ENCODE assay signal across 20 cellular contexts in the genomic region with DNA sequence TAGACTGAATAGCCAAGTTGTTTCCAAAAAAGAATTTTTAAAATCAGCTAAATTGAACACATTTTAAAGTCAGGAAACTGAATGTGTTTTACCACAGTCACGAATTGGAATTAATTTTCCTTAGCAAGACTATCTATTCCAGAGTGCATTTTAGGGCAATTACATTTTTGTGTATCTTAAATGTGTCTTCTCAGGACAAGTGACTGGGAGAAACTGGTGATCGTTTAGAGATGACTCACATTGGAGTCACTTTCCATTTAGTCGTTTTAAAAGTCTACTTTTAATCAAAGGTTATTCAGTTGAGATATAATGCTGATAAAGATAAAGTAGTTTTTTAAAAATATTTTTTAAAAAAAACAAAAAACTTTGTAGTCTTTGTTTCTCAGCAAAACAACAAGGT.
DNase-seq lines count a peak whose midpoint lies in the region; ATAC-seq and TF ChIP-seq lines count a peak whose summit lies in the region.
"Had no signal": no experiment of that assay in that cellular context is flagged by ENCODE, and none has a peak within 500 bp of the region (broad histone marks: within the 10 kb centered on the region; RNA-seq: fewer than 3 reads in every experiment).

No MANE protein-coding gene starts in this region.

- TF ChIP-seq CTCF in AG10803 (conservative IDR thresholded peaks at IDR 0.05; ENCODE audit: low read length) (no peak), brain microvascular endothelial cell (IDR thresholded peaks at IDR 0.05; ENCODE audit: low read depth, low read length, missing control alignments) (no peak), GM20000 (IDR thresholded peaks at IDR 0.05; ENCODE audit: extremely low read depth, missing control alignments) (no peak), coronary artery (IDR thresholded peaks at IDR 0.05) (no peak)

- in situ Hi-C loops in brain microvascular endothelial cell (cut with HindIII; ENCODE audit: low pct_ligation_motif_present, low sequenced_read_pairs): no loop called here

- ATAC-seq in GM18873 (IDR thresholded peaks at IDR 0.05; ENCODE audit: low FRiP score, unreplicated experiment): no peak
- ATAC-seq: left colon; natural killer cell; stimulated activated effector memory CD8-positive, alpha-beta T cell treated with anti-CD3 and anti-CD28 coated beads, Interleukin-12 subunit alpha, Interleukin-12 subunit beta, amount 100 ng/mL, for 72 hours; T-cell had no signal

- no peaks in the 10 kb centered on the region for H3K36me3 ChIP-seq in brain microvascular endothelial cell (replicated peaks)
- H3K36me3 ChIP-seq: sigmoid colon had no signal

- DNase-seq in AG10803 (ENCODE audit: low read depth): peak; percentile 45
- DNase-seq in HT1080 (ENCODE audit: low read depth): peak; percentile 34
- DNase-seq in brain microvascular endothelial cell: peak; percentile 22
- peak; percentile 62 for DNase-seq in iris pigment epithelial cell (ENCODE audit: low read depth)
- DNase-seq in NCI-H1092 treated with DMSO at 0.1 percent for 48 hours (lab: John Stamatoyannopoulos, UW): no peak
- DNase-seq in GM20000 (ENCODE audit: low spot score): no peak
- DNase-seq in coronary artery (ENCODE audit: low spot score): no peak
- DNase-seq: CD8-positive, alpha-beta memory T cell; DMS53; left colon; natural killer cell; NCI-H1417; NCI-H524 treated with DMSO at 0.1 percent for 48 hours; SHP77; sigmoid colon; T-cell; testis had no signal

- H3K27ac ChIP-seq in brain microvascular endothelial cell (peak overlapping the region; percentile 86), coronary artery (no peak overlapping the region)
- H3K27ac ChIP-seq: parathyroid adenoma, sigmoid colon, testis had no signal

- no peaks in the 10 kb centered on the region for H3K27me3 ChIP-seq in brain microvascular endothelial cell (replicated peaks)
- H3K27me3 ChIP-seq: sigmoid colon, testis had no signal

- H3K4me3 ChIP-seq in AG10803 (ENCODE audit: low read length) (no peak overlapping the region), brain microvascular endothelial cell (ENCODE audit: low read depth, low read length) (no peak overlapping the region), coronary artery (no peak overlapping the region)
- H3K4me3 ChIP-seq: sigmoid colon, testis had no signal

Comparison
In these comparisons a context has a peak if more than half of its experiments do, and no peak if none do; other contexts are left out.
1. DNase-seq: peak in AG10803 (single experiment), HT1080 (single experiment), brain microvascular endothelial cell (single experiment) and iris pigment epithelial cell (single experiment); none in NCI-H1092 treated with DMSO at 0.1 percent for 48 hours (single experiment), GM20000 (single experiment) and coronary artery (single experiment).